Comparison of ENCODE assay signal across 2 cellular contexts in the genomic region with DNA sequence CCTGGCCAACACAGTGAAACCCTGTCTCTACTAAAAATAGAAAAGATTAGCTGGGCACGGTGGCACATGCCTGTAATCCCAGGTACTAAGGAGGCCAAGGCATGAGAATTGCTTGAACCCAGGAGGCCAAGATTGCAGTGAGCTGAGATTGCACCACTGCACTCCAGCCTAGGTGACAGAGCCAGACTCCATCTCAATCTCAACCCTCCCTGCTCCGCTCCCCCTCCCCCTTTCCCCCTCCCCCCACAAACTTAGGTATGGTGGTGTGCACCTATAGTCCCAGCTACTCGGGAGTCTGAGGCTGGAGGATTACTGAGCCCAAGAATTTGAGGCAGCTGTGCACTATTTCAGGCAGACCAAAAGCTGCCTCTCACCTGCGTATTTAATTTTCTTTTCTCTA.
TF ChIP-seq lines count a peak whose summit lies in the region.

No MANE protein-coding gene starts in this region.

TF ChIP-seq in HepG2, 621 proteins besides CTCF, POLR2A, EP300 and RAD21:
- peak; percentile 58 for TF ChIP-seq HNRNPK (IDR thresholded peaks at IDR 0.05; ENCODE audit: low read depth, low read length, poor library complexity, severe bottlenecking)
- TF ChIP-seq, protein P1, sequence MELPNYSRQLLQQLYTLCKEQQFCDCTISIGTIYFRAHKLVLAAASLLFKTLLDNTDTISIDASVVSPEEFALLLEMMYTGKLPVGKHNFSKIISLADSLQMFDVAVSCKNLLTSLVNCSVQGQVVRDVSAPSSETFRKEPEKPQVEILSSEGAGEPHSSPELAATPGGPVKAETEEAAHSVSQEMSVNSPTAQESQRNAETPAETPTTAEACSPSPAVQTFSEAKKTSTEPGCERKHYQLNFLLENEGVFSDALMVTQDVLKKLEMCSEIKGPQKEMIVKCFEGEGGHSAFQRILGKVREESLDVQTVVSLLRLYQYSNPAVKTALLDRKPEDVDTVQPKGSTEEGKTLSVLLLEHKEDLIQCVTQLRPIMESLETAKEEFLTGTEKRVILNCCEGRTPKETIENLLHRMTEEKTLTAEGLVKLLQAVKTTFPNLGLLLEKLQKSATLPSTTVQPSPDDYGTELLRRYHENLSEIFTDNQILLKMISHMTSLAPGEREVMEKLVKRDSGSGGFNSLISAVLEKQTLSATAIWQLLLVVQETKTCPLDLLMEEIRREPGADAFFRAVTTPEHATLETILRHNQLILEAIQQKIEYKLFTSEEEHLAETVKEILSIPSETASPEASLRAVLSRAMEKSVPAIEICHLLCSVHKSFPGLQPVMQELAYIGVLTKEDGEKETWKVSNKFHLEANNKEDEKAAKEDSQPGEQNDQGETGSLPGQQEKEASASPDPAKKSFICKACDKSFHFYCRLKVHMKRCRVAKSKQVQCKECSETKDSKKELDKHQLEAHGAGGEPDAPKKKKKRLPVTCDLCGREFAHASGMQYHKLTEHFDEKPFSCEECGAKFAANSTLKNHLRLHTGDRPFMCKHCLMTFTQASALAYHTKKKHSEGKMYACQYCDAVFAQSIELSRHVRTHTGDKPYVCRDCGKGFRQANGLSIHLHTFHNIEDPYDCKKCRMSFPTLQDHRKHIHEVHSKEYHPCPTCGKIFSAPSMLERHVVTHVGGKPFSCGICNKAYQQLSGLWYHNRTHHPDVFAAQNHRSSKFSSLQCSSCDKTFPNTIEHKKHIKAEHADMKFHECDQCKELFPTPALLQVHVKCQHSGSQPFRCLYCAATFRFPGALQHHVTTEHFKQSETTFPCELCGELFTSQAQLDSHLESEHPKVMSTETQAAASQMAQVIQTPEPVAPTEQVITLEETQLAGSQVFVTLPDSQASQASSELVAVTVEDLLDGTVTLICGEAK (IDR thresholded peaks at IDR 0.05): no peak
- TF ChIP-seq, protein P1 (CRISPR knock-in tag; IDR thresholded peaks at IDR 0.05): no peak

TF ChIP-seq in H1, 55 proteins besides CTCF, POLR2A, EP300 and RAD21:
- TF ChIP-seq CHD1 (IDR thresholded peaks at IDR 0.05; ENCODE audit: low read depth, low read length) (no peak), SP2 (IDR thresholded peaks at IDR 0.05; ENCODE audit: low read length) (no peak), SAP30 (IDR thresholded peaks at IDR 0.05; ENCODE audit: insufficient read depth, insufficient replicate concordance, low read length) (no peak), ASH2L (IDR thresholded peaks at IDR 0.05; ENCODE audit: low read length) (no peak), FOSL1 (IDR thresholded peaks at IDR 0.05; ENCODE audit: insufficient read depth, low read depth, low read length) (no peak), NRF1 (IDR thresholded peaks at IDR 0.05; ENCODE audit: low read depth, low read length) (no peak), BACH1 (IDR thresholded peaks at IDR 0.05; ENCODE audit: low read length) (no peak), BCL11A (IDR thresholded peaks at IDR 0.05; ENCODE audit: low read depth in 2 of 2, low read length in 2 of 2) (no peak), NANOG (IDR thresholded peaks at IDR 0.05; ENCODE audit: insufficient read depth, low read depth, low read length, poor library complexity, severe bottlenecking) (no peak), KDM4A (IDR thresholded peaks at IDR 0.05; ENCODE audit: low read depth, low read length, severe bottlenecking) (no peak), ZNF274 (IDR thresholded peaks at IDR 0.05; ENCODE audit: borderline replicate concordance, extremely low read depth, low read length) (no peak), MAFK (IDR thresholded peaks at IDR 0.05; ENCODE audit: low read depth, low read length) (no peak)
- TF ChIP-seq, protein P2, sequence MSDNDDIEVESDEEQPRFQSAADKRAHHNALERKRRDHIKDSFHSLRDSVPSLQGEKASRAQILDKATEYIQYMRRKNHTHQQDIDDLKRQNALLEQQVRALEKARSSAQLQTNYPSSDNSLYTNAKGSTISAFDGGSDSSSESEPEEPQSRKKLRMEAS (IDR thresholded peaks at IDR 0.05): no peak
